ENCODE assay signal across 15 cellular contexts in genomic region chr10:67912330-67912946, GRCh38. TPM values are rescaled to one million over a fixed set of nuclear protein-coding genes. Genes with fewer than 3 reads are reported as not detected.
DNase-seq lines count a peak whose midpoint lies in the region; ATAC-seq lines count a peak whose summit lies in the region.
"Had no signal": no experiment of that assay in that cellular context is flagged by ENCODE, and none has a peak within 500 bp of the region (broad histone marks: within the 10 kb centered on the region; RNA-seq: fewer than 3 reads in every experiment).

No MANE protein-coding gene starts in this region.

- H3K4me3 Mint-ChIP-seq in T-helper 1 cell treated with Interleukin-12 subunit alpha and Interleukin-12 subunit beta and Interleukin-4 antibody, amounts not matched to agents 30 μg/mL and 1 μg/mL, for 36 hours: no peak overlapping the region
- no peak overlapping the region for H3K4me3 Mint-ChIP-seq in activated CD4-positive, alpha-beta memory T cell treated with anti-CD3 and anti-CD28 coated beads, Interleukin-2, amount 10 ng/mL, durations not matched to agents 7 days and 5 days
- H3K4me3 Mint-ChIP-seq in memory B cell: no peak overlapping the region

- H3K27me3 Mint-ChIP-seq in T-helper 1 cell treated with Interleukin-12 subunit alpha and Interleukin-12 subunit beta and Interleukin-4 antibody, amounts not matched to agents 30 μg/mL and 1 μg/mL, for 36 hours (ENCODE audit: low read depth): no peaks in the 10 kb centered on the region
- H3K27me3 Mint-ChIP-seq in activated CD4-positive, alpha-beta memory T cell treated with anti-CD3 and anti-CD28 coated beads, Interleukin-2, amount 10 ng/mL, durations not matched to agents 7 days and 5 days: no peaks in the 10 kb centered on the region
- no peaks in the 10 kb centered on the region for H3K27me3 Mint-ChIP-seq in memory B cell

- no peaks in the 10 kb centered on the region for H3K9me3 Mint-ChIP-seq in T-helper 1 cell treated with Interleukin-12 subunit alpha and Interleukin-12 subunit beta and Interleukin-4 antibody, amounts not matched to agents 30 μg/mL and 1 μg/mL, for 36 hours
- H3K9me3 Mint-ChIP-seq in activated CD4-positive, alpha-beta memory T cell treated with anti-CD3 and anti-CD28 coated beads, Interleukin-2, amount 10 ng/mL, durations not matched to agents 7 days and 5 days: no peaks in the 10 kb centered on the region
- no peaks in the 10 kb centered on the region for H3K9me3 Mint-ChIP-seq in memory B cell

- peaks cover 44% of the 10 kb centered on the region for H3K36me3 Mint-ChIP-seq in T-helper 1 cell treated with Interleukin-12 subunit alpha and Interleukin-12 subunit beta and Interleukin-4 antibody, amounts not matched to agents 30 μg/mL and 1 μg/mL, for 36 hours (ENCODE audit: low read depth)
- peaks cover 77% of the 10 kb centered on the region for H3K36me3 Mint-ChIP-seq in activated CD4-positive, alpha-beta memory T cell treated with anti-CD3 and anti-CD28 coated beads, Interleukin-2, amount 10 ng/mL, durations not matched to agents 7 days and 5 days (ENCODE audit: low read depth)
- peaks cover 35% of the 10 kb centered on the region for H3K36me3 Mint-ChIP-seq in memory B cell

- no peak for DNase-seq in T-helper 1 cell
- peak; percentile 31 for DNase-seq in EL
- no peak for DNase-seq in activated CD4-positive, alpha-beta memory T cell treated with anti-CD3 and anti-CD28 coated beads, Interleukin-2, amount 10 ng/mL, durations not matched to agents 7 days and 5 days
- no peak for DNase-seq in memory B cell (ENCODE audit: low spot score in 2 of 2)
- DNase-seq in GDM1 (lab: John Stamatoyannopoulos, UW): no peak
- DNase-seq: activated CD8-positive, alpha-beta memory T cell treated with anti-CD3 and anti-CD28 coated beads, Interleukin-2, amount 50 U/mL, for 4 hours; amniotic stem cell; glutamatergic neuron; kidney; NCI-H446 treated with DMSO at 0.1 percent for 48 hours; posterior cingulate gyrus; stimulated activated CD4-positive, alpha-beta T cell treated with anti-CD3 and anti-CD28 coated beads, Interleukin-15, amount 100 ng/mL, for 24 hours had no signal

- no peak for ATAC-seq in memory B cell (ENCODE audit: low read depth)
- no peak for ATAC-seq in HG02642 (IDR thresholded peaks at IDR 0.05; ENCODE audit: poor library complexity, unreplicated experiment)
- no peak for ATAC-seq in HG03108 (IDR thresholded peaks at IDR 0.05; ENCODE audit: unreplicated experiment)

- CTCF ChIA-PET in activated CD4-positive, alpha-beta memory T cell treated with anti-CD3 and anti-CD28 coated beads, Interleukin-2, amount 10 ng/mL, durations not matched to agents 7 days and 5 days (lab: Charles Lee): no interaction called here

- H3K27ac Mint-ChIP-seq in T-helper 1 cell treated with Interleukin-12 subunit alpha and Interleukin-12 subunit beta and Interleukin-4 antibody, amounts not matched to agents 30 μg/mL and 1 μg/mL, for 36 hours: peak overlapping the region; percentile 3
- H3K27ac Mint-ChIP-seq in activated CD4-positive, alpha-beta memory T cell treated with anti-CD3 and anti-CD28 coated beads, Interleukin-2, amount 10 ng/mL, durations not matched to agents 7 days and 5 days: peak overlapping the region; percentile 7
- peak overlapping the region; percentile 54 for H3K27ac Mint-ChIP-seq in memory B cell

- POLR2A ChIA-PET in activated CD4-positive, alpha-beta memory T cell treated with anti-CD3 and anti-CD28 coated beads, Interleukin-2, amount 10 ng/mL, durations not matched to agents 7 days and 5 days (lab: Charles Lee): no interaction called here

- H3K4me1 Mint-ChIP-seq in T-helper 1 cell treated with Interleukin-12 subunit alpha and Interleukin-12 subunit beta and Interleukin-4 antibody, amounts not matched to agents 30 μg/mL and 1 μg/mL, for 36 hours (ENCODE audit: low read depth): peaks cover 10% of the 10 kb centered on the region
- peaks cover 9% of the 10 kb centered on the region for H3K4me1 Mint-ChIP-seq in activated CD4-positive, alpha-beta memory T cell treated with anti-CD3 and anti-CD28 coated beads, Interleukin-2, amount 10 ng/mL, durations not matched to agents 7 days and 5 days
- H3K4me1 Mint-ChIP-seq in memory B cell: peaks cover 16% of the 10 kb centered on the region

RNA-seq across cellular contexts. Expression of gene SIRT1, which starts 28.0 kb away (rescaled TPM):
- 10 to 100 TPM; 25.8 to 28.5 TPM for total RNA-seq in activated CD4-positive, alpha-beta memory T cell treated with anti-CD3 and anti-CD28 coated beads, Interleukin-2, amount 10 ng/mL, durations not matched to agents 7 days and 5 days

Comparison
In these comparisons a context has a peak if more than half of its experiments do, and no peak if none do; other contexts are left out.
1. H3K27ac Mint-ChIP-seq: peak in every context shown above with its lines; median percentile 54 in memory B cell; 7 in activated CD4-positive, alpha-beta memory T cell treated with anti-CD3 and anti-CD28 coated beads, Interleukin-2, amount 10 ng/mL, durations not matched to agents 7 days and 5 days; 3 in T-helper 1 cell treated with Interleukin-12 subunit alpha and Interleukin-12 subunit beta and Interleukin-4 antibody, amounts not matched to agents 30 μg/mL and 1 μg/mL, for 36 hours.